In genomic region chr6:167351656-167352354, GRCh38 we compare ENCODE assay signal across 2 cellular contexts.
TF ChIP-seq lines count a peak whose summit lies in the region.

No MANE protein-coding gene starts in this region.

TF ChIP-seq in H1, 55 proteins besides CTCF, POLR2A, EP300 and RAD21:
- TF ChIP-seq RNF2 (IDR thresholded peaks at IDR 0.05; ENCODE audit: borderline replicate concordance, low read depth, low read length, missing control alignments, poor library complexity, severe bottlenecking) (no peak), MAFK (IDR thresholded peaks at IDR 0.05; ENCODE audit: low read depth, low read length) (no peak), RXRA (IDR thresholded peaks at IDR 0.05; ENCODE audit: insufficient read depth, low read depth, low read length) (no peak), BCL11A (IDR thresholded peaks at IDR 0.05; ENCODE audit: low read depth in 2 of 2, low read length in 2 of 2) (no peak), CHD2 (IDR thresholded peaks at IDR 0.05; ENCODE audit: low read length) (no peak), SRF (IDR thresholded peaks at IDR 0.05; ENCODE audit: low read depth, low read length) (no peak), JUN (IDR thresholded peaks at IDR 0.05; ENCODE audit: low read depth, low read length) (no peak), E2F6 (IDR thresholded peaks at IDR 0.05) (no peak), RFX5 (IDR thresholded peaks at IDR 0.05; ENCODE audit: borderline replicate concordance, low read depth, low read length) (no peak), ASH2L (IDR thresholded peaks at IDR 0.05; ENCODE audit: low read length) (no peak), ATF2 (IDR thresholded peaks at IDR 0.05; ENCODE audit: low read length) (no peak), SIX5 (IDR thresholded peaks at IDR 0.05; ENCODE audit: low read depth, low read length) (no peak)

TF ChIP-seq in HEK293T, 16 proteins besides CTCF, POLR2A, EP300 and RAD21:
- no peak for TF ChIP-seq BHLHE40 (IDR thresholded peaks at IDR 0.05; ENCODE audit: borderline replicate concordance)
- no peak for TF ChIP-seq TARDBP (IDR thresholded peaks at IDR 0.05)
- no peak for TF ChIP-seq ELF4 (IDR thresholded peaks at IDR 0.05)
- no peak for TF ChIP-seq SUZ12 (IDR thresholded peaks at IDR 0.05)
- TF ChIP-seq FOXA1 (IDR thresholded peaks at IDR 0.05): no peak
